1 cellular context compared by ENCODE assay signal in genomic region chr19:47152632-47153031, GRCh38.
TF ChIP-seq lines count a peak whose summit lies in the region.

No MANE protein-coding gene starts in this region.

TF ChIP-seq in SK-N-SH, 30 proteins besides CTCF, POLR2A, EP300 and RAD21:
- no peak for TF ChIP-seq ELF1 (IDR thresholded peaks at IDR 0.05)
- peak; percentile 22; the same call in 1 of the 2 replicates for TF ChIP-seq TCF12 (IDR thresholded peaks at IDR 0.05)
- no peak for TF ChIP-seq SIN3A (IDR thresholded peaks at IDR 0.05; ENCODE audit: borderline replicate concordance, low read depth, low read length)
